ENCODE assay signal across 8 cellular contexts in genomic region chr17:5430413-5430999, GRCh38. TPM values are rescaled to one million over a fixed set of nuclear protein-coding genes. Genes with fewer than 3 reads are reported as not detected.
A peak's percentile ranks its signal among the peaks of the same experiment; 100 is the strongest.
DNase-seq lines count a peak whose midpoint lies in the region; ATAC-seq lines count a peak whose summit lies in the region.
"Had no signal": no experiment of that assay in that cellular context is flagged by ENCODE, and none has a peak within 500 bp of the region (broad histone marks: within the 10 kb centered on the region; RNA-seq: fewer than 3 reads in every experiment).

No MANE protein-coding gene starts in this region.

- no peaks in the 10 kb centered on the region for H3K9me3 Mint-ChIP-seq in activated naive CD4-positive, alpha-beta T cell treated with anti-CD3 and anti-CD28 coated beads, Interleukin-2, amount 50 U/mL, for 72 hours
- H3K9me3 Mint-ChIP-seq in memory B cell = no peaks in the 10 kb centered on the region

- H3K27me3 Mint-ChIP-seq in memory B cell = no peaks in the 10 kb centered on the region

- H3K36me3 Mint-ChIP-seq in activated naive CD4-positive, alpha-beta T cell treated with anti-CD3 and anti-CD28 coated beads, Interleukin-2, amount 50 U/mL, for 72 hours = peaks cover 14 to 29% of the 10 kb centered on the region in 2 donors
- peaks cover 30% of the 10 kb centered on the region for H3K36me3 Mint-ChIP-seq in memory B cell

- no peak overlapping the region for H3K4me3 Mint-ChIP-seq in memory B cell

- H3K27ac Mint-ChIP-seq in activated naive CD4-positive, alpha-beta T cell treated with anti-CD3 and anti-CD28 coated beads, Interleukin-2, amount 50 U/mL, for 72 hours = peak overlapping the region; percentile 65 to 82
- peak overlapping the region; percentile 73 for H3K27ac Mint-ChIP-seq in memory B cell

- H3K4me1 Mint-ChIP-seq in memory B cell = peaks cover 11% of the 10 kb centered on the region

- no peak for ATAC-seq in activated naive CD4-positive, alpha-beta T cell treated with anti-CD3 and anti-CD28 coated beads, Interleukin-2, amount 50 U/mL, for 72 hours
- ATAC-seq in memory B cell (ENCODE audit: low read depth) = no peak
- no peak for ATAC-seq in HG02884 (IDR thresholded peaks at IDR 0.05; ENCODE audit: unreplicated experiment)

- peak; percentile 10 for DNase-seq in NCI-H2227 treated with DMSO at 0.1 percent for 48 hours (lab: John Stamatoyannopoulos, UW)
- DNase-seq in activated naive CD4-positive, alpha-beta T cell treated with anti-CD3 and anti-CD28 coated beads, Interleukin-2, amount 50 U/mL, for 72 hours (ENCODE audit: low spot score in 2 of 2) = no peak
- no peak for DNase-seq in memory B cell (ENCODE audit: low spot score in 2 of 2)
- no peak for DNase-seq in cerebellar cortex (ENCODE audit: low spot score)
- no peak for DNase-seq in medulla oblongata (ENCODE audit: extremely low spot score)
- DNase-seq: amniotic stem cell; stimulated activated CD4-positive, alpha-beta T cell treated with anti-CD3 and anti-CD28 coated beads, Interleukin-4, amount 100 ng/mL, for 24 hours had no signal

RNA-seq across cellular contexts. Expression of gene C1QBP, which starts 8.4 kb away (rescaled TPM):
- 100 to 1,000 TPM; 234 to 350 TPM for total RNA-seq in activated naive CD4-positive, alpha-beta T cell treated with anti-CD3 and anti-CD28 coated beads, Interleukin-2, amount 50 U/mL, for 72 hours

RNA-seq across cellular contexts. Expression of gene RPAIN, which starts 10.5 kb away (rescaled TPM):
- total RNA-seq in activated naive CD4-positive, alpha-beta T cell treated with anti-CD3 and anti-CD28 coated beads, Interleukin-2, amount 50 U/mL, for 72 hours = 10 to 100 TPM; 49.1 to 61.3 TPM

RNA-seq across cellular contexts. Expression of gene NUP88, which starts 11.0 kb away (rescaled TPM):
- total RNA-seq in activated naive CD4-positive, alpha-beta T cell treated with anti-CD3 and anti-CD28 coated beads, Interleukin-2, amount 50 U/mL, for 72 hours = 100 to 1,000 TPM; 121 to 136 TPM

RNA-seq across cellular contexts. Expression of gene DHX33, which starts 38.3 kb away (rescaled TPM):
- total RNA-seq in activated naive CD4-positive, alpha-beta T cell treated with anti-CD3 and anti-CD28 coated beads, Interleukin-2, amount 50 U/mL, for 72 hours = 10 to 100 TPM; 15.8 to 32.7 TPM

RNA-seq across cellular contexts. Expression of gene DERL2, which starts 55.5 kb away (rescaled TPM):
- 10 to 100 TPM; 58.3 to 63.8 TPM for total RNA-seq in activated naive CD4-positive, alpha-beta T cell treated with anti-CD3 and anti-CD28 coated beads, Interleukin-2, amount 50 U/mL, for 72 hours
